Comparison of ENCODE assay signal across 17 cellular contexts in the genomic region with DNA sequence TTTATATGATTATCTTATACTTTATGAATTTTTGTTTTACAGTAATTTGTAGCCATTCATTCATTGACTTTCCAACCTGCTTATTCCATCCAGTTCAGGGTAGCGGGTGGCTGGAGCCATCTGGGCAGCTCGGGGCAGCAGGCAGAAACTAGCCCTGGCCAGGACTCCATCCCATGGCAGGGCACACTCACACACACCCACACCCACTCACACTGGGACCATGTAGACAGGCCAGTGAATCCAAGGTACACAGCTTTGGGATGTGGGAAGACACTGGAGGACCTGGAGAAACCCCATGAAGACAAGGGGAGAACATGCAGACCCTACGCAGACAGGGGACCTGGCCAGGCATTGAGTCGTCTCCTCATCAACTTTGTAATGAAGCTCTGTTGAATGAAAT.
DNase-seq lines count a peak whose midpoint lies in the region; ATAC-seq and TF ChIP-seq lines count a peak whose summit lies in the region.
"Had no signal": no experiment of that assay in that cellular context is flagged by ENCODE, and none has a peak within 500 bp of the region (broad histone marks: within the 10 kb centered on the region; RNA-seq: fewer than 3 reads in every experiment).

No MANE protein-coding gene starts in this region.

- H3K27me3 ChIP-seq in IMR-90 (ENCODE audit: control insufficient read depth, insufficient read depth, low read length) (no peaks in the 10 kb centered on the region), RWPE2 (ENCODE audit: insufficient read depth, poor library complexity, severe bottlenecking) (no peaks in the 10 kb centered on the region), mesenchymal stem cell (ENCODE audit: control insufficient read depth in 1 of 2, insufficient read depth in 1 of 2, low read length in 2 of 2) (no peaks in the 10 kb centered on the region)
- H3K27me3 ChIP-seq: BLaER1 had no signal

- peak overlapping the region in 1 of 2 experiments; percentile 98 for H2BK12ac ChIP-seq in mesenchymal stem cell (ENCODE audit: low read length in 2 of 2)

- no TSS peak for BruUV-seq in IMR-90 (replicated peaks; lab: Mats Ljungman, UMichigan)

- H2AK9ac ChIP-seq in IMR-90 (replicated peaks; ENCODE audit: low read depth, low read length, poor library complexity), result no peak overlapping the region

- H3K36me3 Mint-ChIP-seq in stimulated activated memory B cell treated with anti-CD40 and anti-IgM and Interleukin-4, amounts not matched to agents 10 μg/mL and 1 μg/mL and 100 μg/mL, for 72 hours, result no peaks in the 10 kb centered on the region
- H3K36me3 Mint-ChIP-seq in WTC11, result no peaks in the 10 kb centered on the region
- H3K36me3 Mint-ChIP-seq: CD4-positive, CD25-positive, alpha-beta regulatory T cell had no signal

- H3K4me1 ChIP-seq in IMR-90 (ENCODE audit: control insufficient read depth, insufficient read depth, low read length) (peaks cover 5% of the 10 kb centered on the region), RWPE2 (ENCODE audit: insufficient read depth, poor library complexity, severe bottlenecking) (peaks cover 32% of the 10 kb centered on the region), mesenchymal stem cell (ENCODE audit: control insufficient read depth, insufficient read depth, low read depth, low read length) (peaks cover 2% of the 10 kb centered on the region)
- H3K4me1 ChIP-seq: BLaER1, HAP-1 had no signal

- H3K4ac ChIP-seq in IMR-90 (ENCODE audit: low read depth, low read length) (peak overlapping the region; percentile 26; the same call in 1 of the 2 replicates), mesenchymal stem cell (ENCODE audit: low read depth in 1 of 2, low read length in 2 of 2) (peak overlapping the region in 1 of 2 experiments; percentile 86)

- intact Hi-C loops in IMR-90 (cut with micrococcal nuclease), result loop anchor here (5.0 kb wide), 1 partner anchor 159 kb away; no protein-coding TSS in a partner anchor

- H2BK5ac ChIP-seq in IMR-90 (ENCODE audit: low read depth, low read length, poor library complexity, severe bottlenecking) (peak overlapping the region; percentile 55), mesenchymal stem cell (ENCODE audit: low read depth, low read length, poor library complexity, severe bottlenecking) (no peak overlapping the region)

- no peak overlapping the region for H3K14ac ChIP-seq in IMR-90 (replicated peaks; ENCODE audit: low read depth, low read length)
- no peak overlapping the region for H3K14ac ChIP-seq in mesenchymal stem cell (ENCODE audit: low read length in 2 of 2)

- no peak overlapping the region for H4K8ac ChIP-seq in IMR-90 (ENCODE audit: low read depth in 2 of 2, low read length in 2 of 2)
- H4K8ac ChIP-seq in mesenchymal stem cell (ENCODE audit: low read length), result peak overlapping the region; percentile 1

- H3K18ac ChIP-seq in IMR-90 (ENCODE audit: low read depth, low read length) (no peak overlapping the region), mesenchymal stem cell (ENCODE audit: low read depth in 1 of 2, low read length in 2 of 2) (peak overlapping the region in 1 of 2 experiments; percentile 28)

- peak overlapping the region; percentile 60; the same call in 1 of the 2 replicates for H4K91ac ChIP-seq in IMR-90 (ENCODE audit: insufficient read depth, low read depth, low read length)
- peak overlapping the region; percentile 2 for H4K91ac ChIP-seq in mesenchymal stem cell (ENCODE audit: low read length)

- H2BK15ac ChIP-seq in IMR-90 (ENCODE audit: low read depth, low read length), result 0 out of 3 replicates have a peak overlapping the region, but pooled peaks have one; percentile 34
- H2BK15ac ChIP-seq in mesenchymal stem cell (ENCODE audit: low read depth, poor library complexity, severe bottlenecking), result no peak overlapping the region

- WGBS in IMR-90 (ENCODE audit: extremely low coverage in 2 of 2, insufficient read length in 1 of 2), 2 experiments, result no CpG with 5 or more reads among the region's 4 CpGs
- 100% methylated on average over 3 of the region's 4 CpGs for WGBS in mesenchymal stem cell

- H3K4me3 ChIP-seq in IMR-90 (ENCODE audit: insufficient read depth, low read depth, low read length) (no peak overlapping the region), RWPE2 (ENCODE audit: severe bottlenecking) (no peak overlapping the region), mesenchymal stem cell (ENCODE audit: insufficient read depth in 1 of 2, low read depth in 1 of 2, low read length in 2 of 2) (no peak overlapping the region)
- H3K4me3 ChIP-seq: BLaER1, GM12878, HAP-1, K562 had no signal

- H3K36me3 ChIP-seq in IMR-90 (ENCODE audit: control insufficient read depth, insufficient read depth, low read length) (no peaks in the 10 kb centered on the region), RWPE2 (ENCODE audit: low read depth) (peaks cover 58% of the 10 kb centered on the region), mesenchymal stem cell (ENCODE audit: control insufficient read depth in 1 of 2, insufficient read depth in 2 of 2, low read depth in 1 of 2, low read length in 2 of 2) (no peaks in the 10 kb centered on the region)
- H3K36me3 ChIP-seq: BLaER1, HAP-1 had no signal

- H2BK20ac ChIP-seq in IMR-90 (ENCODE audit: low read depth, low read length), result peak overlapping the region; percentile 51

- H3K27ac ChIP-seq in IMR-90 (ENCODE audit: insufficient read depth, low read length) (no peak overlapping the region), RWPE2 (ENCODE audit: poor library complexity, severe bottlenecking) (peak overlapping the region; percentile 37), mesenchymal stem cell (ENCODE audit: low read length, poor library complexity, severe bottlenecking) (no peak overlapping the region)
- H3K27ac ChIP-seq: BLaER1 had no signal

- H3K79me1 ChIP-seq in IMR-90 (ENCODE audit: low read depth in 1 of 2, low read length in 2 of 2) (no peaks in the 10 kb centered on the region), mesenchymal stem cell (replicated peaks; ENCODE audit: low read length, poor library complexity, severe bottlenecking) (no peaks in the 10 kb centered on the region)

- no peak overlapping the region for H3K56ac ChIP-seq in IMR-90 (ENCODE audit: extremely low read depth, insufficient read depth, low read length)

- H3K4me1 Mint-ChIP-seq in stimulated activated memory B cell treated with anti-CD40 and anti-IgM and Interleukin-4, amounts not matched to agents 10 μg/mL and 1 μg/mL and 100 μg/mL, for 72 hours, result no peaks in the 10 kb centered on the region
- H3K4me1 Mint-ChIP-seq in WTC11, result no peaks in the 10 kb centered on the region
- H3K4me1 Mint-ChIP-seq: CD4-positive, CD25-positive, alpha-beta regulatory T cell had no signal

- H2BK120ac ChIP-seq in IMR-90 (ENCODE audit: low read depth, low read length), result peak overlapping the region; percentile 16; the same call in 1 of the 2 replicates
- no peak overlapping the region for H2BK120ac ChIP-seq in mesenchymal stem cell (ENCODE audit: low read depth, low read length)

- H2AFZ ChIP-seq in IMR-90 (replicated peaks; ENCODE audit: low read length, poor library complexity) (no peak overlapping the region), mesenchymal stem cell (ENCODE audit: low read depth, low read length) (no peak overlapping the region)

- POLR2A ChIA-PET in IMR-90 (lab: Charles Lee; ENCODE audit: unreplicated experiment) (no interaction called here), WTC11 (lab: Charles Lee) (no interaction called here)

- H3K9me3 ChIP-seq in IMR-90 (ENCODE audit: control insufficient read depth, insufficient read depth, low read length) (no peaks in the 10 kb centered on the region), RWPE2 (ENCODE audit: severe bottlenecking) (no peaks in the 10 kb centered on the region), mesenchymal stem cell (ENCODE audit: control insufficient read depth, low read length) (no peaks in the 10 kb centered on the region)
- H3K9me3 ChIP-seq: BLaER1, HAP-1 had no signal

- H3K27me3 Mint-ChIP-seq in stimulated activated memory B cell treated with anti-CD40 and anti-IgM and Interleukin-4, amounts not matched to agents 10 μg/mL and 1 μg/mL and 100 μg/mL, for 72 hours, result no peaks in the 10 kb centered on the region
- H3K27me3 Mint-ChIP-seq in WTC11 (ENCODE audit: low read depth), result no peaks in the 10 kb centered on the region

- H3K9me1 ChIP-seq in IMR-90 (ENCODE audit: insufficient read depth, low read length), result peaks cover 3% of the 10 kb centered on the region; the same call in 1 of the 2 replicates

- no peak overlapping the region; the same call in 1 of the 2 replicates for H4K5ac ChIP-seq in IMR-90 (ENCODE audit: low read depth, low read length)

- DNase-seq in IMR-90, result no peak
- DNase-seq in RWPE2 (ENCODE audit: low spot score), result no peak
- no peak for DNase-seq in mesenchymal stem cell
- no peak for DNase-seq in islet precursor cell
- DNase-seq in WTC11 (ENCODE audit: low spot score), result no peak
- DNase-seq: AML-193; Calu3; CD4-positive, CD25-positive, alpha-beta regulatory T cell; DMS 273 treated with DMSO at 0.1 percent for 48 hours; DMS79; GOT3 had no signal

- TF ChIP-seq POLR2A in IMR-90 (IDR thresholded peaks at IDR 0.05; ENCODE audit: low read depth, low read length), result no peak

- H3K27ac Mint-ChIP-seq in stimulated activated memory B cell treated with anti-CD40 and anti-IgM and Interleukin-4, amounts not matched to agents 10 μg/mL and 1 μg/mL and 100 μg/mL, for 72 hours, result no peak overlapping the region
- H3K27ac Mint-ChIP-seq in WTC11, result no peak overlapping the region

- TF ChIP-seq CTCF in IMR-90 (conservative IDR thresholded peaks at IDR 0.05; ENCODE audit: low read depth, low read length), result no peak
- TF ChIP-seq CTCF in RWPE2 (IDR thresholded peaks at IDR 0.05; ENCODE audit: poor library complexity, severe bottlenecking), result no peak
- TF ChIP-seq CTCF in WTC11 (IDR thresholded peaks at IDR 0.05), result no peak

- dilution Hi-C loops in IMR-90 (cut with HindIII; ENCODE audit: low sequenced_read_pairs, unreplicated experiment), result no loop called here

- ATAC-seq in IMR-90 (ENCODE audit: low read depth), result no peak
- no peak for ATAC-seq in RWPE2 (ENCODE audit: low read depth)
- ATAC-seq in stimulated activated memory B cell treated with anti-CD40 and anti-IgM and Interleukin-4, amounts not matched to agents 10 μg/mL and 1 μg/mL and 100 μg/mL, for 72 hours, result peak; percentile 54
- ATAC-seq in GM19397 (IDR thresholded peaks at IDR 0.05; ENCODE audit: unreplicated experiment), result no peak
- ATAC-seq in WTC11, result no peak
- ATAC-seq: GM12878, K562 had no signal

- in situ Hi-C loops in IMR-90 (cut with MboI; ENCODE audit: low sequenced_read_pairs), result loop anchor here (10.0 kb wide), 1 partner anchor 242 kb away; the partner anchor contains the start of genes NMBR and VTA1

- H3K23ac ChIP-seq in IMR-90 (ENCODE audit: low read depth, low read length) (no peak overlapping the region), mesenchymal stem cell (ENCODE audit: low read length in 2 of 2) (no peak overlapping the region)

- CTCF ChIA-PET in IMR-90 (lab: Yijun Ruan, JAX) (interaction anchor here (1.0 to 1.3 kb wide), 4 partner anchors 23 to 238 kb away, joined by 3 to 4 read pairs (median 3); no protein-coding TSS in a partner anchor), WTC11 (lab: Charles Lee) (interaction anchor here (0.8 to 1.9 kb wide), 5 partner anchors 9 to 230 kb away, joined by 3 to 9 read pairs (median 4); no protein-coding TSS in a partner anchor)

- H3K9me3 Mint-ChIP-seq in stimulated activated memory B cell treated with anti-CD40 and anti-IgM and Interleukin-4, amounts not matched to agents 10 μg/mL and 1 μg/mL and 100 μg/mL, for 72 hours, result no peaks in the 10 kb centered on the region
- H3K9me3 Mint-ChIP-seq in WTC11, result no peaks in the 10 kb centered on the region
- H3K9me3 Mint-ChIP-seq: CD4-positive, CD25-positive, alpha-beta regulatory T cell had no signal

- H3K9ac ChIP-seq in IMR-90 (ENCODE audit: low read depth, low read length) (no peak overlapping the region), mesenchymal stem cell (ENCODE audit: low read length) (no peak overlapping the region)
- H3K9ac ChIP-seq: BLaER1 had no signal

- H2AK5ac ChIP-seq in IMR-90 (ENCODE audit: low read depth, low read length) (peak overlapping the region; percentile 35), mesenchymal stem cell (ENCODE audit: low read length, severe bottlenecking) (peak overlapping the region; percentile 61)

- no peak for TF ChIP-seq RAD21 in IMR-90 (IDR thresholded peaks at IDR 0.05; ENCODE audit: low read length)

- H4K20me1 ChIP-seq in IMR-90 (ENCODE audit: insufficient read depth, low read length), result no peaks in the 10 kb centered on the region
- H4K20me1 ChIP-seq: BLaER1 had no signal

- H3K4me2 ChIP-seq in IMR-90 (ENCODE audit: low read depth, low read length) (no peak overlapping the region), mesenchymal stem cell (ENCODE audit: low read length, poor library complexity, severe bottlenecking) (no peak overlapping the region)
- H3K4me2 ChIP-seq: BLaER1 had no signal

- H3K4me3 Mint-ChIP-seq in stimulated activated memory B cell treated with anti-CD40 and anti-IgM and Interleukin-4, amounts not matched to agents 10 μg/mL and 1 μg/mL and 100 μg/mL, for 72 hours, result no peak overlapping the region
- no peak overlapping the region for H3K4me3 Mint-ChIP-seq in WTC11
- H3K4me3 Mint-ChIP-seq: CD4-positive, CD25-positive, alpha-beta regulatory T cell had no signal
